In genomic region chr6:150775400-150775799, GRCh38 we compare ENCODE assay signal across 1 cellular context.
TF ChIP-seq lines count a peak whose summit lies in the region.

No MANE protein-coding gene starts in this region.

TF ChIP-seq in neural cell, 6 proteins besides CTCF, POLR2A, EP300 and RAD21 (continued from another document):
- TF ChIP-seq MXI1 (conservative IDR thresholded peaks at IDR 0.05; ENCODE audit: poor library complexity, severe bottlenecking) (no peak), EZH2 (IDR thresholded peaks at IDR 0.05; ENCODE audit: borderline replicate concordance, insufficient read depth, low read length, poor library complexity, severe bottlenecking) (no peak)
